13 cellular contexts compared by ENCODE assay signal in the genomic region with DNA sequence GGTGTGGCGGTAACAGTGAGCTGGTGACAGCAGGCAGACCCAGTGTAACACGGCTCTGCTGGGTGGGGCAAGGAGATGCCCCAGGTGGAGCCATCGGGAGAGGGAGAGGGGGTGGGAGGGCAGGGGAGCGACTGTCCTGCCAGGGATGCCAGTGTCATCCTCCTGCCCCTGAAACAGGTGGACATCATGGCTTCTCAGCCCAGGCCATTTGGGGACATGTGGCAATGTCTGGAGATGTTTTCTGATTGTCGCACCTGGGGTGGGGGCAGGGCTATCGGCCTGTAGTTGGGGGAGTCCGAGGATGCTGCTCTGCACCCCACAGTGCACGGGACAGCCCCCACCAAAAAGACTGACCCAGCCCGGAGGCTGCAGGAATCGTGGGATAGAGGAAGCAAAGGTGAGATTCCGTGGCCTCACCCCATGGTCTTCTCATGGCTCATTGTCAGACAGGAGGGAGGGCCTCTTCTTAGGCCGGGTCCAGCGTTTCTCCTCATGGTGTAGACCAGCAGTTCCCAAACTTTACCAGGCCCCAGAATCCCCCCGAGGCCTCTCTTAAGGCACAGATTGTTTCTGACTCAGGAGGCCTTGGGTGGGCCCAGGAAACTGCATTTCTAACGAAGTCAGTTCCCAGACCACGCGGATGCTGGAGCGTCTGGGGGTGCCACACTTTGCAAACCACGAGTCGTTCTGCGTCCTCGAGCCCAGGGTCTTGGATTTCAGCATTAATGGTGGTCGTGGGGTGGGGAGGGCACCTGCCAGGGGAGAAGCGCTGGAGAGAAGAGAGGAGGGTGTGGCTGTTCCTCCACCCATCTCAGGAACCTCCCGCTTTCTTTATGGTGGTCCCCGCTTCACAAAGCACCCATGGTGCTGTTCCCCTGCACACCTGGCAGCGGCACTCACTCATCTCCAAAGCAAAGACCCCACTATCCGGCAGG.
"Had no signal": no experiment of that assay in that cellular context is flagged by ENCODE, and none has a peak within 500 bp of the region (broad histone marks: within the 10 kb centered on the region; RNA-seq: fewer than 3 reads in every experiment).

No MANE protein-coding gene starts in this region.

- H3K36me3 ChIP-seq: neutrophil had no signal

- H3K4me1 Mint-ChIP-seq: activated CD4-positive, alpha-beta T cell treated with anti-CD3 and anti-CD28 coated beads, Interleukin-2, amount 10 ng/mL, durations not matched to agents 7 days and 5 days; naive B cell had no signal

- H3K9me3 ChIP-seq: neutrophil had no signal

- H3K4me1 ChIP-seq: foreskin keratinocyte had no signal

- H3K27me3 Mint-ChIP-seq: activated CD4-positive, alpha-beta T cell treated with anti-CD3 and anti-CD28 coated beads, Interleukin-2, amount 10 ng/mL, durations not matched to agents 7 days and 5 days had no signal

- H3K27me3 ChIP-seq: foreskin keratinocyte, neutrophil had no signal

- H3K4me3 Mint-ChIP-seq: activated CD4-positive, alpha-beta T cell treated with anti-CD3 and anti-CD28 coated beads, Interleukin-2, amount 10 ng/mL, durations not matched to agents 7 days and 5 days; activated naive CD8-positive, alpha-beta T cell; activated T-cell treated with anti-CD3 and anti-CD28 coated beads, Interleukin-2, amount 50 U/mL, for 72 hours; naive B cell; T-helper 2 cell treated with Interferon-gamma antibody and Interleukin-4, amounts not matched to agents 5 μg/mL and 100 μg/mL, for 36 hours had no signal

- H3K9me3 Mint-ChIP-seq: activated CD4-positive, alpha-beta T cell treated with anti-CD3 and anti-CD28 coated beads, Interleukin-2, amount 10 ng/mL, durations not matched to agents 7 days and 5 days; activated T-cell treated with anti-CD3 and anti-CD28 coated beads, Interleukin-2, amount 50 U/mL, for 72 hours; naive B cell; T-helper 2 cell treated with Interferon-gamma antibody and Interleukin-4, amounts not matched to agents 5 μg/mL and 100 μg/mL, for 36 hours had no signal

- H3K27ac Mint-ChIP-seq: activated CD4-positive, alpha-beta T cell treated with anti-CD3 and anti-CD28 coated beads, Interleukin-2, amount 10 ng/mL, durations not matched to agents 7 days and 5 days; activated naive CD8-positive, alpha-beta T cell; activated T-cell treated with anti-CD3 and anti-CD28 coated beads, Interleukin-2, amount 50 U/mL, for 72 hours; naive B cell; T-helper 2 cell treated with Interferon-gamma antibody and Interleukin-4, amounts not matched to agents 5 μg/mL and 100 μg/mL, for 36 hours had no signal

- H3K27ac ChIP-seq: foreskin keratinocyte, neutrophil had no signal

- H3K36me3 Mint-ChIP-seq: activated naive CD8-positive, alpha-beta T cell; naive B cell had no signal

- DNase-seq: activated CD4-positive, alpha-beta T cell treated with anti-CD3 and anti-CD28 coated beads, Interleukin-2, amount 10 ng/mL, durations not matched to agents 7 days and 5 days; activated CD8-positive, alpha-beta memory T cell treated with anti-CD3 and anti-CD28 coated beads, Interleukin-2, amount 50 U/mL, for 48 hours; activated gamma-delta T cell treated with Interleukin-2 at 50 U/mL for 16 hours; activated T-cell treated with anti-CD3 and anti-CD28 coated beads, Interleukin-2, amount 50 U/mL, for 72 hours; amygdala; effector memory CD4-positive, alpha-beta T cell; foreskin keratinocyte; naive B cell; SW 1271 had no signal

- ATAC-seq: activated T-cell treated with anti-CD3 and anti-CD28 coated beads, Interleukin-2, amount 50 U/mL, for 72 hours; foreskin keratinocyte had no signal

- H3K4me3 ChIP-seq: lung had no signal
